23 cellular contexts compared by ENCODE assay signal in genomic region chr1:29984107-29984506, GRCh38.
DNase-seq lines count a peak whose midpoint lies in the region; FAIRE-seq and TF ChIP-seq lines count a peak whose summit lies in the region.
"Had no signal": no experiment of that assay in that cellular context is flagged by ENCODE, and none has a peak within 500 bp of the region (broad histone marks: within the 10 kb centered on the region; RNA-seq: fewer than 3 reads in every experiment).

No MANE protein-coding gene starts in this region.

- FAIRE-seq in astrocyte (lab: Jason Lieb, UNC) (no peak), kidney (lab: Jason Lieb, UNC) (no peak)

- H3K4me3 ChIP-seq in right atrium auricular region: no peak overlapping the region
- H3K4me3 ChIP-seq in left ventricle myocardium inferior: no peak overlapping the region
- no peak overlapping the region for H3K4me3 ChIP-seq in astrocyte (ENCODE audit: insufficient read depth, low read depth, low read length)
- no peak overlapping the region for H3K4me3 ChIP-seq in kidney (ENCODE audit: low read length in 2 of 2)
- H3K4me3 ChIP-seq in SK-N-SH (ENCODE audit: low read depth in 2 of 2, low read length in 1 of 2): no peak overlapping the region
- H3K4me3 ChIP-seq: body of pancreas, ovary had no signal

- TF ChIP-seq RAD21 in SK-N-SH (IDR thresholded peaks at IDR 0.05; ENCODE audit: low read length): no peak

- H3K9me3 Mint-ChIP-seq in astrocyte (ENCODE audit: unreplicated experiment): peaks cover 4% of the 10 kb centered on the region
- H3K9me3 Mint-ChIP-seq: activated B cell treated with CpG ODN at 0.5 μM for 24 hours; activated naive CD8-positive, alpha-beta T cell treated with anti-CD3 and anti-CD28 coated beads, Interleukin-2, amount 10 ng/mL, durations not matched to agents 7 days and 5 days; type B pancreatic cell had no signal

- no peak overlapping the region for H3K27ac Mint-ChIP-seq in astrocyte (ENCODE audit: unreplicated experiment)
- H3K27ac Mint-ChIP-seq: activated B cell treated with CpG ODN at 0.5 μM for 24 hours; activated naive CD8-positive, alpha-beta T cell treated with anti-CD3 and anti-CD28 coated beads, Interleukin-2, amount 10 ng/mL, durations not matched to agents 7 days and 5 days; effector memory CD8-positive, alpha-beta T cell; naive thymus-derived CD8-positive, alpha-beta T cell had no signal

- H2AFZ ChIP-seq in astrocyte (ENCODE audit: low read depth, low read length) (peak overlapping the region; percentile 5), SK-N-SH (ENCODE audit: low read depth) (no peak overlapping the region)

- no peaks in the 10 kb centered on the region for H3F3A ChIP-seq in SK-N-SH (replicated peaks; ENCODE audit: insufficient read depth)

- CTCF ChIA-PET in SK-N-SH (lab: Yijun Ruan, JAX): no interaction called here

- POLR2A ChIA-PET in SK-N-SH (lab: Yijun Ruan, JAX): no interaction called here

- H3K27ac ChIP-seq in right atrium auricular region (no peak overlapping the region), left ventricle myocardium inferior (replicated peaks) (no peak overlapping the region), astrocyte (ENCODE audit: low read depth, low read length) (no peak overlapping the region), kidney (ENCODE audit: low read depth in 2 of 2, low read length in 2 of 2) (peak overlapping the region; percentile 30 to 50), SK-N-SH (ENCODE audit: low read depth in 2 of 2, low read length in 1 of 2) (no peak overlapping the region)
- H3K27ac ChIP-seq: ovary had no signal

- peak; percentile 52 for DNase-seq in right atrium auricular region (ENCODE audit: low spot score)
- no peak for DNase-seq in left ventricle myocardium inferior
- no peak for DNase-seq in astrocyte (ENCODE audit: low read depth)
- no peak for DNase-seq in kidney
- no peak for DNase-seq in stimulated activated CD4-positive, alpha-beta T cell treated with anti-CD3 and anti-CD28 coated beads, Interleukin-1b, Interleukin-23, amount 100 ng/mL, for 48 hours
- no peak for DNase-seq in effector CD8-positive, alpha-beta T cell (lab: John Stamatoyannopoulos, UW)
- DNase-seq in SK-N-SH: no peak
- DNase-seq in stimulated activated CD4-positive, alpha-beta T cell treated with anti-CD3 and anti-CD28 coated beads, Interleukin-12 subunit alpha, Interleukin-12 subunit beta, amount 100 ng/mL, for 4 hours: no peak
- DNase-seq: activated B cell treated with CpG ODN at 0.5 μM for 24 hours; activated CD4-positive, alpha-beta T cell treated with anti-CD3 and anti-CD28 coated beads, Interleukin-2, amount 50 U/mL, for 48 hours; activated CD8-positive, alpha-beta memory T cell treated with anti-CD3 and anti-CD28 coated beads, Interleukin-2, amount 50 U/mL, for 48 hours; activated naive CD8-positive, alpha-beta T cell treated with anti-CD3 and anti-CD28 coated beads, Interleukin-2, amount 10 ng/mL, durations not matched to agents 7 days and 5 days; effector memory CD8-positive, alpha-beta T cell; H9; KBM-7; MM.1S; naive thymus-derived CD8-positive, alpha-beta T cell; ovary; stimulated activated CD4-positive, alpha-beta T cell treated with anti-CD3 and anti-CD28 coated beads, Interleukin-15, amount 100 ng/mL, for 24 hours; stimulated activated CD8-positive, alpha-beta memory T cell treated with anti-CD3 and anti-CD28 coated beads, Interleukin-4, amount 100 ng/mL, for 48 hours; T-helper 9 cell had no signal

- H3K9me2 ChIP-seq in SK-N-SH: no peaks in the 10 kb centered on the region; the same call in 1 of the 2 replicates

- H3K9ac ChIP-seq in astrocyte (ENCODE audit: low read length) (no peak overlapping the region), kidney (ENCODE audit: low read length in 2 of 2) (no peak overlapping the region), SK-N-SH (no peak overlapping the region)

- peaks cover 0 to 16% of the 10 kb centered on the region in 2 donors for H3K4me1 ChIP-seq in right atrium auricular region
- no peaks in the 10 kb centered on the region for H3K4me1 ChIP-seq in left ventricle myocardium inferior
- no peaks in the 10 kb centered on the region for H3K4me1 ChIP-seq in astrocyte (ENCODE audit: insufficient read depth, low read length)
- H3K4me1 ChIP-seq in kidney (ENCODE audit: control insufficient read depth in 1 of 2, insufficient read depth in 1 of 2, low read depth in 1 of 2, low read length in 2 of 2): peaks cover 13 to 17% of the 10 kb centered on the region in 2 donors
- H3K4me1 ChIP-seq in SK-N-SH (ENCODE audit: control insufficient read depth in 1 of 2, insufficient read depth in 2 of 2, low read depth in 1 of 2, low read length in 1 of 2): no peaks in the 10 kb centered on the region; a peak in 1 of 4 replicates

- peaks cover 4% of the 10 kb centered on the region for H3K4me1 Mint-ChIP-seq in astrocyte (ENCODE audit: low read depth, unreplicated experiment)
- H3K4me1 Mint-ChIP-seq: activated B cell treated with CpG ODN at 0.5 μM for 24 hours; activated naive CD8-positive, alpha-beta T cell treated with anti-CD3 and anti-CD28 coated beads, Interleukin-2, amount 10 ng/mL, durations not matched to agents 7 days and 5 days; naive thymus-derived CD8-positive, alpha-beta T cell had no signal

- H3K27me3 ChIP-seq in right atrium auricular region: no peaks in the 10 kb centered on the region
- peaks cover 18% of the 10 kb centered on the region for H3K27me3 ChIP-seq in left ventricle myocardium inferior (ENCODE audit: low read depth)
- no peaks in the 10 kb centered on the region for H3K27me3 ChIP-seq in astrocyte (ENCODE audit: insufficient read depth, low read length)
- no peaks in the 10 kb centered on the region for H3K27me3 ChIP-seq in SK-N-SH (ENCODE audit: insufficient read depth)
- H3K27me3 ChIP-seq: body of pancreas, ovary had no signal

- no peaks in the 10 kb centered on the region for H3K27me3 Mint-ChIP-seq in astrocyte (ENCODE audit: low read depth, unreplicated experiment)
- H3K27me3 Mint-ChIP-seq: activated naive CD8-positive, alpha-beta T cell treated with anti-CD3 and anti-CD28 coated beads, Interleukin-2, amount 10 ng/mL, durations not matched to agents 7 days and 5 days; type B pancreatic cell had no signal

- no peaks in the 10 kb centered on the region for H3K36me3 Mint-ChIP-seq in astrocyte (ENCODE audit: low read depth, unreplicated experiment)
- H3K36me3 Mint-ChIP-seq: activated naive CD8-positive, alpha-beta T cell treated with anti-CD3 and anti-CD28 coated beads, Interleukin-2, amount 10 ng/mL, durations not matched to agents 7 days and 5 days; type B pancreatic cell had no signal

- H3K4me2 ChIP-seq in astrocyte (ENCODE audit: low read length) (no peak overlapping the region), SK-N-SH (no peak overlapping the region; the same call in 1 of the 2 replicates)

- TF ChIP-seq CTCF in right atrium auricular region (IDR thresholded peaks at IDR 0.05) (no peak), left ventricle myocardium inferior (IDR thresholded peaks at IDR 0.05; ENCODE audit: borderline replicate concordance) (no peak), astrocyte (IDR thresholded peaks at IDR 0.05; ENCODE audit: insufficient read depth, low read depth, low read length) (no peak), kidney (IDR thresholded peaks at IDR 0.05; ENCODE audit: borderline replicate concordance, extremely low read depth, insufficient read depth) (no peak), SK-N-SH (IDR thresholded peaks at IDR 0.05) (no peak)

- H3K9me3 ChIP-seq in right atrium auricular region: no peaks in the 10 kb centered on the region
- no peaks in the 10 kb centered on the region for H3K9me3 ChIP-seq in left ventricle myocardium inferior (replicated peaks)
- H3K9me3 ChIP-seq in astrocyte (ENCODE audit: insufficient read depth, low read depth, low read length): no peaks in the 10 kb centered on the region
- H3K9me3 ChIP-seq in kidney (ENCODE audit: control insufficient read depth in 1 of 2, low read length in 2 of 2): no peaks in the 10 kb centered on the region
- no peaks in the 10 kb centered on the region for H3K9me3 ChIP-seq in SK-N-SH
- H3K9me3 ChIP-seq: body of pancreas, ovary had no signal

- H3K79me2 ChIP-seq in astrocyte (ENCODE audit: insufficient read depth, low read length) (no peaks in the 10 kb centered on the region), SK-N-SH (ENCODE audit: insufficient read depth) (no peaks in the 10 kb centered on the region)

- no peak for TF ChIP-seq EP300 in SK-N-SH (IDR thresholded peaks at IDR 0.05; ENCODE audit: borderline replicate concordance in 1 of 2, low read depth in 1 of 2, low read length in 1 of 2)

- WGBS in SK-N-SH (ENCODE audit: low lambda C conversion rate): 50% methylated on average over 5 of the region's 5 CpGs

- no peaks in the 10 kb centered on the region for H4K20me1 ChIP-seq in astrocyte (ENCODE audit: insufficient read depth, low read length)
- H4K20me1 ChIP-seq in SK-N-SH (ENCODE audit: insufficient read depth): no peaks in the 10 kb centered on the region

- intact Hi-C loops in left ventricle myocardium inferior (cut with micrococcal nuclease) (no loop called here), kidney (cut with DNase I) (no loop called here)

- H3K36me3 ChIP-seq in right atrium auricular region (no peaks in the 10 kb centered on the region), left ventricle myocardium inferior (no peaks in the 10 kb centered on the region), astrocyte (ENCODE audit: insufficient read depth, low read length) (no peaks in the 10 kb centered on the region), kidney (ENCODE audit: control insufficient read depth in 1 of 2, insufficient read depth in 2 of 2, low read length in 2 of 2) (no peaks in the 10 kb centered on the region), SK-N-SH (replicated peaks in 1 of 2; ENCODE audit: control insufficient read depth in 1 of 2, insufficient read depth in 2 of 2, low read length in 1 of 2) (no peaks in the 10 kb centered on the region)
- H3K36me3 ChIP-seq: ovary had no signal

- no peak overlapping the region for H3K4me3 Mint-ChIP-seq in astrocyte (ENCODE audit: unreplicated experiment)
- H3K4me3 Mint-ChIP-seq: activated B cell treated with CpG ODN at 0.5 μM for 24 hours; activated naive CD8-positive, alpha-beta T cell treated with anti-CD3 and anti-CD28 coated beads, Interleukin-2, amount 10 ng/mL, durations not matched to agents 7 days and 5 days; effector memory CD8-positive, alpha-beta T cell; H9; type B pancreatic cell had no signal

TF ChIP-seq in SK-N-SH, 30 proteins besides CTCF, POLR2A, EP300 and RAD21 (continues in another document):
- TF ChIP-seq EZH2phosphoT487 (IDR thresholded peaks at IDR 0.05; ENCODE audit: borderline replicate concordance, low read depth) (no peak), FOSL2 (IDR thresholded peaks at IDR 0.05; ENCODE audit: borderline replicate concordance, low read depth) (no peak), MXI1 (IDR thresholded peaks at IDR 0.05; ENCODE audit: low read depth, low read length) (no peak)

Comparison
In these comparisons a context has a peak if more than half of its experiments do, and no peak if none do; other contexts are left out.
1. H3K27ac ChIP-seq: peak in kidney (2 of 2); none in right atrium auricular region (0 of 2), left ventricle myocardium inferior (single experiment), astrocyte (single experiment) and SK-N-SH (0 of 2).